In genomic region chr6:30212865-30213653, GRCh38 we compare ENCODE assay signal across 8 cellular contexts. TPM values are rescaled to one million over a fixed set of nuclear protein-coding genes. Genes with fewer than 3 reads are reported as not detected.
DNase-seq lines count a peak whose midpoint lies in the region; ATAC-seq and TF ChIP-seq lines count a peak whose summit lies in the region.

A gene with protein sequence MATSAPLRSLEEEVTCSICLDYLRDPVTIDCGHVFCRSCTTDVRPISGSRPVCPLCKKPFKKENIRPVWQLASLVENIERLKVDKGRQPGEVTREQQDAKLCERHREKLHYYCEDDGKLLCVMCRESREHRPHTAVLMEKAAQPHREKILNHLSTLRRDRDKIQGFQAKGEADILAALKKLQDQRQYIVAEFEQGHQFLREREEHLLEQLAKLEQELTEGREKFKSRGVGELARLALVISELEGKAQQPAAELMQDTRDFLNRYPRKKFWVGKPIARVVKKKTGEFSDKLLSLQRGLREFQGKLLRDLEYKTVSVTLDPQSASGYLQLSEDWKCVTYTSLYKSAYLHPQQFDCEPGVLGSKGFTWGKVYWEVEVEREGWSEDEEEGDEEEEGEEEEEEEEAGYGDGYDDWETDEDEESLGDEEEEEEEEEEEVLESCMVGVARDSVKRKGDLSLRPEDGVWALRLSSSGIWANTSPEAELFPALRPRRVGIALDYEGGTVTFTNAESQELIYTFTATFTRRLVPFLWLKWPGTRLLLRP (minus strand): TSS chr6:30213406. CDS start chr6:30199103, 14,303 bp downstream.

- DNase-seq in BE2C (peak; percentile 97), GM19240 (ENCODE audit: insufficient read length, low spot score) (peak; percentile 94), NCI-H526 (lab: John Stamatoyannopoulos, UW) (peak; percentile 93 to 98), colonic mucosa (peak; percentile 98), kidney tubule cell (ENCODE audit: low spot score) (peak; percentile 97)
- peak; percentile 98 for DNase-seq in activated CD4-positive, alpha-beta T cell treated with anti-CD3 and anti-CD28 coated beads for 48 hours
- DNase-seq in stimulated activated CD4-positive, alpha-beta T cell treated with anti-CD3 and anti-CD28 coated beads, Interleukin-1b, Interleukin-23, amount 100 ng/mL, for 24 hours (ENCODE audit: low read depth in 4 of 4, low spot score in 1 of 4) = peak; percentile 87 to 95 (median 90)

- H3K36me3 ChIP-seq in BE2C (no peaks in the 10 kb centered on the region), colonic mucosa (no peaks in the 10 kb centered on the region)

- H3K9me3 ChIP-seq in BE2C (no peaks in the 10 kb centered on the region), colonic mucosa (no peaks in the 10 kb centered on the region)

- intact Hi-C loops in colonic mucosa (cut with DNase I) = loop anchor here (5.0 kb wide), 1 partner anchor 111 kb away; no protein-coding TSS in a partner anchor

- H3K4me3 ChIP-seq in BE2C (ENCODE audit: low read depth, low read length) (peak within 1 kb of the TSS; percentile 89), colonic mucosa (peak within 1 kb of the TSS; percentile 91)

- no peaks in the 10 kb centered on the region; the same call in 1 of the 2 replicates for H3K4me1 ChIP-seq in BE2C
- peaks cover 8% of the 10 kb centered on the region for H3K4me1 ChIP-seq in colonic mucosa

- ATAC-seq in HG03460 (IDR thresholded peaks at IDR 0.05; ENCODE audit: unreplicated experiment) = peak; percentile 78

- TF ChIP-seq CTCF in BE2C (IDR thresholded peaks at IDR 0.05; ENCODE audit: low read depth, low read length) (no peak), colonic mucosa (IDR thresholded peaks at IDR 0.05) (no peak)

- no peaks in the 10 kb centered on the region for H3K27me3 ChIP-seq in BE2C
- H3K27me3 ChIP-seq in colonic mucosa = no peaks in the 10 kb centered on the region

- H3K9ac ChIP-seq in colonic mucosa (ENCODE audit: low read depth in 2 of 2, low read length in 2 of 2) = peak within 1 kb of the TSS; percentile 91 to 97

- H3K27ac ChIP-seq in colonic mucosa = peak within 1 kb of the TSS; percentile 91

RNA-seq across cellular contexts. Expression of the gene that starts here (rescaled TPM):
- polyA plus RNA-seq in BE2C (2012; ENCODE audit: insufficient read depth, insufficient read length, low read depth) = 26.3 TPM
- 10 to 100 TPM; 48.2 to 53.5 TPM for total RNA-seq in colonic mucosa

Comparison
In these comparisons a context has a peak if more than half of its experiments do, and no peak if none do; other contexts are left out.
1. Peak in every context shown above with its lines: DNase-seq, ATAC-seq, H3K4me3 ChIP-seq and H3K27ac ChIP-seq.